ENCODE assay signal across 18 cellular contexts in genomic region chr2:220946552-220946951, GRCh38.
"Had no signal": no experiment of that assay in that cellular context is flagged by ENCODE, and none has a peak within 500 bp of the region (broad histone marks: within the 10 kb centered on the region; RNA-seq: fewer than 3 reads in every experiment).

No MANE protein-coding gene starts in this region.

- H3K27me3 ChIP-seq: neural progenitor cell had no signal

- H3K36me3 Mint-ChIP-seq: naive thymus-derived CD4-positive, alpha-beta T cell; neural progenitor cell had no signal

- H3K9me3 Mint-ChIP-seq: activated B cell treated with CpG ODN at 0.5 μM for 24 hours; activated naive CD4-positive, alpha-beta T cell treated with anti-CD3 and anti-CD28 coated beads for 36 hours; activated naive CD8-positive, alpha-beta T cell treated with anti-CD3 and anti-CD28 coated beads, Interleukin-2, amount 50 U/mL, for 24 hours; activated T-cell treated with anti-CD3 and anti-CD28 coated beads, Interleukin-2, amount 50 U/mL, for 4 hours; effector memory CD8-positive, alpha-beta T cell; T-helper 2 cell treated with Interferon-gamma antibody and Interleukin-4, amounts not matched to agents 5 μg/mL and 100 μg/mL, for 36 hours had no signal

- H3K27ac Mint-ChIP-seq: activated B cell treated with CpG ODN at 0.5 μM for 24 hours; activated naive CD4-positive, alpha-beta T cell treated with anti-CD3 and anti-CD28 coated beads for 36 hours; activated naive CD8-positive, alpha-beta T cell treated with anti-CD3 and anti-CD28 coated beads, Interleukin-2, amount 50 U/mL, for 24 hours; effector memory CD8-positive, alpha-beta T cell; naive thymus-derived CD4-positive, alpha-beta T cell; neural progenitor cell; progenitor cell of endocrine pancreas; T-helper 2 cell treated with Interferon-gamma antibody and Interleukin-4, amounts not matched to agents 5 μg/mL and 100 μg/mL, for 36 hours had no signal

- FAIRE-seq: frontal cortex had no signal

- H3K4me3 ChIP-seq: neural progenitor cell had no signal

- DNase-seq: activated B cell treated with CpG ODN at 0.5 μM for 24 hours; activated CD4-positive, alpha-beta T cell treated with anti-CD3 and anti-CD28 coated beads, Interleukin-2, amount 50 U/mL, for 1 hour; activated CD8-positive, alpha-beta memory T cell treated with anti-CD3 and anti-CD28 coated beads, Interleukin-2, amount 50 U/mL, for 4 hours; activated naive CD4-positive, alpha-beta T cell treated with anti-CD3 and anti-CD28 coated beads for 36 hours; activated naive CD8-positive, alpha-beta T cell treated with anti-CD3 and anti-CD28 coated beads, Interleukin-2, amount 50 U/mL, for 24 hours; activated T-cell treated with anti-CD3 and anti-CD28 coated beads, Interleukin-2, amount 50 U/mL, for 4 hours; effector memory CD8-positive, alpha-beta T cell; head of caudate nucleus; mesendoderm; naive thymus-derived CD4-positive, alpha-beta T cell; stimulated activated CD4-positive, alpha-beta T cell treated with anti-CD3 and anti-CD28 coated beads, Interleukin-12 subunit alpha, Interleukin-12 subunit beta, amount 100 ng/mL, for 4 hours; stimulated activated CD4-positive, alpha-beta T cell treated with anti-CD3 and anti-CD28 coated beads, Interleukin-1b, Interleukin-23, amount 100 ng/mL, for 48 hours; stimulated activated CD8-positive, alpha-beta memory T cell treated with anti-CD3 and anti-CD28 coated beads, Interleukin-4, amount 100 ng/mL, for 48 hours; stimulated activated naive CD4-positive, alpha-beta T cell had no signal

- ATAC-seq: activated naive CD8-positive, alpha-beta T cell treated with anti-CD3 and anti-CD28 coated beads, Interleukin-2, amount 50 U/mL, for 24 hours; activated T-cell treated with anti-CD3 and anti-CD28 coated beads, Interleukin-2, amount 50 U/mL, for 4 hours; effector memory CD8-positive, alpha-beta T cell; naive thymus-derived CD4-positive, alpha-beta T cell had no signal

- H3K36me3 ChIP-seq: neural progenitor cell had no signal
